Comparison of ENCODE assay signal across 13 cellular contexts in genomic region chr21:44723177-44724131, GRCh38. TPM values are rescaled to one million over a fixed set of nuclear protein-coding genes. Genes with fewer than 3 reads are reported as not detected.
A peak's percentile ranks its signal among the peaks of the same experiment; 100 is the strongest.
DNase-seq lines count a peak whose midpoint lies in the region; ATAC-seq and TF ChIP-seq lines count a peak whose summit lies in the region.
"Had no signal": no experiment of that assay in that cellular context is flagged by ENCODE, and none has a peak within 500 bp of the region (broad histone marks: within the 10 kb centered on the region; RNA-seq: fewer than 3 reads in every experiment).

No MANE protein-coding gene starts in this region.

- DNase-seq in activated naive CD8-positive, alpha-beta T cell treated with anti-CD3 and anti-CD28 coated beads for 36 hours, result peak; percentile 33
- DNase-seq in mesothelial cell of epicardium (ENCODE audit: low spot score in 2 of 2, unreplicated experiment in 2 of 2) (no peak), GM13976 (ENCODE audit: low spot score) (no peak), T1000 (lab: John Stamatoyannopoulos, UW) (no peak)
- DNase-seq: BE2C, Kasumi-1, mesenchymal stem cell, PC-9, WERI-Rb-1 had no signal

- in situ Hi-C loops in GM13976 (cut with MboI; ENCODE audit: low sequenced_read_pairs, unreplicated experiment), result no loop called here

- H3K36me3 ChIP-seq in BLaER1 (no peaks in the 10 kb centered on the region), HUES64 (ENCODE audit: insufficient read depth, low read length) (no peaks in the 10 kb centered on the region)
- H3K36me3 ChIP-seq: BE2C, WERI-Rb-1 had no signal

- H3K9ac ChIP-seq in BLaER1, result peak overlapping the region; percentile 69
- H3K9ac ChIP-seq in HUES64 (ENCODE audit: low read depth, low read length), result peak overlapping the region; percentile 45; the same call in 1 of the 2 replicates

- H3K4me2 ChIP-seq in BLaER1, result peak overlapping the region; percentile 97
- H3K4me2 ChIP-seq: PC-9 had no signal

- H3K4me1 ChIP-seq in BLaER1, result peaks cover 38% of the 10 kb centered on the region
- H3K4me1 ChIP-seq in HUES64 (ENCODE audit: insufficient read depth, low read length), result peaks cover 16% of the 10 kb centered on the region
- H3K4me1 ChIP-seq: BE2C had no signal

- H3K27me3 ChIP-seq in BLaER1 (peaks cover 8% of the 10 kb centered on the region; the same call in 1 of the 2 replicates), HUES64 (ENCODE audit: insufficient read depth, low read length) (peaks cover 22% of the 10 kb centered on the region)

- H3K27ac Mint-ChIP-seq in activated naive CD8-positive, alpha-beta T cell treated with anti-CD3 and anti-CD28 coated beads for 36 hours, result no peak overlapping the region
- peak overlapping the region; percentile 78 for H3K27ac Mint-ChIP-seq in mesothelial cell of epicardium

- H3K27me3 Mint-ChIP-seq in activated naive CD8-positive, alpha-beta T cell treated with anti-CD3 and anti-CD28 coated beads for 36 hours, result peaks cover 36% of the 10 kb centered on the region
- peaks cover 55% of the 10 kb centered on the region for H3K27me3 Mint-ChIP-seq in mesothelial cell of epicardium (ENCODE audit: low read depth)

- TF ChIP-seq CTCF in mesothelial cell of epicardium (IDR thresholded peaks at IDR 0.05; ENCODE audit: unreplicated experiment) (no peak), GM13976 (IDR thresholded peaks at IDR 0.05; ENCODE audit: borderline replicate concordance, control extremely low read depth, extremely low read depth, insufficient read depth, missing control alignments) (no peak)

- no peaks in the 10 kb centered on the region for H3K36me3 Mint-ChIP-seq in activated naive CD8-positive, alpha-beta T cell treated with anti-CD3 and anti-CD28 coated beads for 36 hours
- no peaks in the 10 kb centered on the region for H3K36me3 Mint-ChIP-seq in mesothelial cell of epicardium

- H3K4me1 Mint-ChIP-seq in activated naive CD8-positive, alpha-beta T cell treated with anti-CD3 and anti-CD28 coated beads for 36 hours, result peaks cover 10% of the 10 kb centered on the region
- peaks cover 14% of the 10 kb centered on the region for H3K4me1 Mint-ChIP-seq in mesothelial cell of epicardium

- H4K20me1 ChIP-seq in BLaER1, result no peaks in the 10 kb centered on the region; the same call in 1 of the 2 replicates

- H3K27ac ChIP-seq in BLaER1 (peak overlapping the region; percentile 85), HUES64 (ENCODE audit: low read depth, low read length) (no peak overlapping the region)
- H3K27ac ChIP-seq: PC-9, WERI-Rb-1 had no signal

- H3K9me3 Mint-ChIP-seq in activated naive CD8-positive, alpha-beta T cell treated with anti-CD3 and anti-CD28 coated beads for 36 hours, result no peaks in the 10 kb centered on the region
- H3K9me3 Mint-ChIP-seq in mesothelial cell of epicardium, result no peaks in the 10 kb centered on the region

- H3K9me3 ChIP-seq in BLaER1 (no peaks in the 10 kb centered on the region), HUES64 (ENCODE audit: insufficient read depth, low read depth, low read length) (no peaks in the 10 kb centered on the region)
- H3K9me3 ChIP-seq: BE2C had no signal

- peak overlapping the region; percentile 48 for H3K4me3 Mint-ChIP-seq in activated naive CD8-positive, alpha-beta T cell treated with anti-CD3 and anti-CD28 coated beads for 36 hours
- H3K4me3 Mint-ChIP-seq in mesothelial cell of epicardium, result peak overlapping the region; percentile 51

- no peak for ATAC-seq in HG02840 (IDR thresholded peaks at IDR 0.05; ENCODE audit: low FRiP score, unreplicated experiment)
- ATAC-seq in GM21423 (IDR thresholded peaks at IDR 0.05; ENCODE audit: unreplicated experiment), result no peak

- H3K4me3 ChIP-seq in BLaER1 (peak overlapping the region; percentile 59), HUES64 (ENCODE audit: low read length) (peak overlapping the region; percentile 26)
- H3K4me3 ChIP-seq: PC-9 had no signal

- 32% methylated on average over 61 of the region's 61 CpGs for WGBS in HUES64

RNA-seq across cellular contexts. Expression of gene TSPEAR, which starts 12.1 kb away (rescaled TPM):
- polyA plus RNA-seq in HUES64 (2013, experiment 1 of 2), result 0.35 TPM
- polyA plus RNA-seq in HUES64 (2013, experiment 2 of 2), result 0.38 TPM
- total RNA-seq in activated naive CD8-positive, alpha-beta T cell treated with anti-CD3 and anti-CD28 coated beads for 36 hours, result not detected
- 0.09 to 0.11 TPM (median 0.11 TPM) in 3 replicates for total RNA-seq in mesothelial cell of epicardium
- total RNA-seq: PC-9 had no signal

RNA-seq across cellular contexts. Expression of gene KRTAP10-12, which starts 26.5 kb away (rescaled TPM):
- polyA plus RNA-seq in HUES64 (2013, experiment 1 of 2), result not detected
- polyA plus RNA-seq in HUES64 (2013, experiment 2 of 2), result not detected
- total RNA-seq in activated naive CD8-positive, alpha-beta T cell treated with anti-CD3 and anti-CD28 coated beads for 36 hours, result not detected
- not detected in 3 replicates for total RNA-seq in mesothelial cell of epicardium
- total RNA-seq: PC-9 had no signal

RNA-seq across cellular contexts. Expression of gene KRTAP12-1, which starts 41.5 kb away (rescaled TPM):
- not detected for polyA plus RNA-seq in HUES64 (2013, experiment 1 of 2)
- not detected for polyA plus RNA-seq in HUES64 (2013, experiment 2 of 2)
- not detected for total RNA-seq in activated naive CD8-positive, alpha-beta T cell treated with anti-CD3 and anti-CD28 coated beads for 36 hours
- total RNA-seq in mesothelial cell of epicardium, result not detected in 3 replicates
- total RNA-seq: PC-9 had no signal

RNA-seq across cellular contexts. Expression of gene KRTAP12-2, which starts 56.7 kb away (rescaled TPM):
- not detected for polyA plus RNA-seq in HUES64 (2013, experiment 1 of 2)
- not detected for polyA plus RNA-seq in HUES64 (2013, experiment 2 of 2)
- total RNA-seq in activated naive CD8-positive, alpha-beta T cell treated with anti-CD3 and anti-CD28 coated beads for 36 hours, result not detected
- not detected in 3 replicates for total RNA-seq in mesothelial cell of epicardium
- total RNA-seq: PC-9 had no signal
